In the genomic region with DNA sequence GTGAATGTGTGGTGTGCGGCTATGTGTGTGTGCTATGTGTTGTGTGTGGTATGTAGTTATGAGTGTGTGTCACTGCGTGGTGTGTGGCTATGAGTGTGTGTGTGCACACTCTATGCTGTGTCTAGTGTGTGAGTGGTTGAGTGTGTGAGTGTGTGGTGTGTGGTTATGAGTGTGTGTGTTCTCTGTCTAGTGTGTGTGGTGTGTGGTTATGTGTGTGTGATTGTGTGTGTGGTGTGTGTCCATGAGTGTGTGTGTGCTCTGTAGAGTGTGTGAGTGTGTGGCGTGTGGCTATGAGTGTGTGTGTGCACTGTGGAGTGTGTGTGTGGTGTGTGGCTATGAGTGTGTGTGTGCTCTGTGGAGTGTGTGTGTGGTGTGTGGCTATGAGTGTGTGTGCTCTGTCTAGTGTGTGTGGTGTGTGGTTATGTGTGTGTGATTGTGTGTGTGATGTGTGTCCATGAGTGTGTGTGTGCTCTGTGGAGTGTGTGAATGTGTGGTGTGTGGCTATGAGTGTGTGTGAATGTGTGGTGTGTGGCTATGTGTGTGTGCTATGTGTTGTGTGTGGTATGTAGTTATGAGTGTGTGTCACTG, we compare ENCODE assay signal across 20 cellular contexts. TPM values are rescaled to one million over a fixed set of nuclear protein-coding genes. Genes with fewer than 3 reads are reported as not detected.
DNase-seq lines count a peak whose midpoint lies in the region; ATAC-seq and TF ChIP-seq lines count a peak whose summit lies in the region.
"Had no signal": no experiment of that assay in that cellular context is flagged by ENCODE, and none has a peak within 500 bp of the region (broad histone marks: within the 10 kb centered on the region; RNA-seq: fewer than 3 reads in every experiment).

No MANE protein-coding gene starts in this region.

- no peaks in the 10 kb centered on the region for H3K9me3 ChIP-seq in right atrium auricular region
- H3K9me3 ChIP-seq in OCI-LY3 (ENCODE audit: insufficient read depth, low read length), result no peaks in the 10 kb centered on the region
- H3K9me3 ChIP-seq in lower lobe of right lung, result no peaks in the 10 kb centered on the region

- no peaks in the 10 kb centered on the region for H3K36me3 ChIP-seq in right atrium auricular region
- no peaks in the 10 kb centered on the region for H3K36me3 ChIP-seq in OCI-LY3 (replicated peaks; ENCODE audit: low read depth, low read length)
- H3K36me3 ChIP-seq in lower lobe of right lung, result no peaks in the 10 kb centered on the region

- DNase-seq in Right ventricle myocardium superior (no peak), right atrium auricular region (ENCODE audit: low spot score) (no peak), lower lobe of right lung (no peak), amniotic stem cell (lab: John Stamatoyannopoulos, UW) (no peak), mesothelial cell of epicardium (ENCODE audit: low spot score in 2 of 2, unreplicated experiment in 2 of 2) (no peak), NCI-H2107 (lab: John Stamatoyannopoulos, UW) (no peak), occipital lobe (lab: John Stamatoyannopoulos, UW) (no peak)
- DNase-seq: activated T-cell treated with anti-CD3 and anti-CD28 coated beads, Interleukin-2, amount 50 U/mL, for 24 hours; endodermal cell; foreskin melanocyte; GF-D8; mammary epithelial cell; NCI-H1694 treated with DMSO at 0.1 percent for 48 hours; NCI-H510A treated with DMSO at 0.1 percent for 48 hours; PC-3 had no signal

- ATAC-seq in Right ventricle myocardium superior (ENCODE audit: poor library complexity) (peak; percentile 14), lower lobe of right lung (peak; percentile 13 to 51)
- ATAC-seq: PC-3 had no signal

- H3K27ac Mint-ChIP-seq in mesothelial cell of epicardium, result no peak overlapping the region
- H3K27ac Mint-ChIP-seq: activated naive CD8-positive, alpha-beta T cell treated with anti-CD3 and anti-CD28 coated beads, Interleukin-2, amount 50 U/mL, for 24 hours; activated T-cell treated with anti-CD3 and anti-CD28 coated beads, Interleukin-2, amount 50 U/mL, for 24 hours; endodermal cell had no signal

- intact Hi-C loops in Right ventricle myocardium superior (cut with DNase I), result no loop called here
- intact Hi-C loops in lower lobe of right lung (cut with DNase I), result no loop called here

- no peaks in the 10 kb centered on the region for H4K20me1 ChIP-seq in OCI-LY3 (ENCODE audit: insufficient read depth, low read length)

- no peak overlapping the region for H2AFZ ChIP-seq in OCI-LY3 (ENCODE audit: low read depth, low read length)

- H3K27ac ChIP-seq in right atrium auricular region, result no peak overlapping the region
- peak overlapping the region; percentile 97 for H3K27ac ChIP-seq in OCI-LY3 (ENCODE audit: low read length)
- H3K27ac ChIP-seq in lower lobe of right lung, result no peak overlapping the region

- H3K9ac ChIP-seq in OCI-LY3 (ENCODE audit: low read length), result peak overlapping the region; percentile 90

- no peaks in the 10 kb centered on the region for H3K4me1 Mint-ChIP-seq in mesothelial cell of epicardium
- H3K4me1 Mint-ChIP-seq: endodermal cell had no signal

- TF ChIP-seq CTCF in right atrium auricular region (IDR thresholded peaks at IDR 0.05), result no peak
- no peak for TF ChIP-seq CTCF in OCI-LY3 (IDR thresholded peaks at IDR 0.05; ENCODE audit: low read depth, low read length)
- TF ChIP-seq CTCF in lower lobe of right lung (IDR thresholded peaks at IDR 0.05), result no peak
- TF ChIP-seq CTCF in mesothelial cell of epicardium (IDR thresholded peaks at IDR 0.05; ENCODE audit: unreplicated experiment), result no peak

- H3K79me2 ChIP-seq in OCI-LY3 (ENCODE audit: low read length), result peaks cover 18% of the 10 kb centered on the region

- H3K36me3 Mint-ChIP-seq in mesothelial cell of epicardium, result no peaks in the 10 kb centered on the region

- H3K27me3 Mint-ChIP-seq in mesothelial cell of epicardium (ENCODE audit: low read depth), result peaks cover 5% of the 10 kb centered on the region
- H3K27me3 Mint-ChIP-seq: activated naive CD8-positive, alpha-beta T cell treated with anti-CD3 and anti-CD28 coated beads, Interleukin-2, amount 50 U/mL, for 24 hours; activated T-cell treated with anti-CD3 and anti-CD28 coated beads, Interleukin-2, amount 50 U/mL, for 24 hours; central memory CD8-positive, alpha-beta T cell had no signal

- H3K9me3 Mint-ChIP-seq in mesothelial cell of epicardium, result no peaks in the 10 kb centered on the region
- H3K9me3 Mint-ChIP-seq: activated naive CD8-positive, alpha-beta T cell treated with anti-CD3 and anti-CD28 coated beads, Interleukin-2, amount 50 U/mL, for 24 hours; activated T-cell treated with anti-CD3 and anti-CD28 coated beads, Interleukin-2, amount 50 U/mL, for 24 hours; central memory CD8-positive, alpha-beta T cell; endodermal cell had no signal

- H3K4me1 ChIP-seq in right atrium auricular region (peaks cover 0 to 4% of the 10 kb centered on the region in 2 donors), OCI-LY3 (ENCODE audit: low read length) (peaks cover 85% of the 10 kb centered on the region), lower lobe of right lung (peaks cover 42% of the 10 kb centered on the region)

- H3K4me2 ChIP-seq in OCI-LY3 (ENCODE audit: low read length), result peak overlapping the region; percentile 90

- H3K4me3 ChIP-seq in right atrium auricular region, result no peak overlapping the region
- peak overlapping the region; percentile 73 for H3K4me3 ChIP-seq in OCI-LY3 (ENCODE audit: low read length)
- H3K4me3 ChIP-seq in lower lobe of right lung, result no peak overlapping the region

- H3K27me3 ChIP-seq in right atrium auricular region (no peaks in the 10 kb centered on the region), OCI-LY3 (ENCODE audit: low read depth, low read length) (no peaks in the 10 kb centered on the region), lower lobe of right lung (ENCODE audit: low read depth) (no peaks in the 10 kb centered on the region)

- H3K4me3 Mint-ChIP-seq in mesothelial cell of epicardium, result no peak overlapping the region
- H3K4me3 Mint-ChIP-seq: activated naive CD8-positive, alpha-beta T cell treated with anti-CD3 and anti-CD28 coated beads, Interleukin-2, amount 50 U/mL, for 24 hours; activated T-cell treated with anti-CD3 and anti-CD28 coated beads, Interleukin-2, amount 50 U/mL, for 24 hours; central memory CD8-positive, alpha-beta T cell; endodermal cell had no signal

RNA-seq across cellular contexts. Expression of a gene that starts 2.3 kb away (rescaled TPM):
- total RNA-seq in Right ventricle myocardium superior, result 3.2 TPM
- total RNA-seq in right atrium auricular region, result 1 to 10 TPM; 1.3 to 5.0 TPM
- total RNA-seq in lower lobe of right lung, result 6.8 TPM
- total RNA-seq in mesothelial cell of epicardium, result not detected in 3 replicates
- total RNA-seq in occipital lobe, result 0.47 TPM
- total RNA-seq: A673, endodermal cell had no signal

RNA-seq across cellular contexts. Expression of a gene that starts 22.2 kb away (rescaled TPM):
- total RNA-seq in Right ventricle myocardium superior (0.13 TPM), right atrium auricular region (not detected), lower lobe of right lung (813 TPM), mesothelial cell of epicardium (not detected in 3 replicates), occipital lobe (not detected)
- total RNA-seq: A673, endodermal cell, PC-3 had no signal

RNA-seq across cellular contexts. Expression of a gene that starts 26.8 kb away (rescaled TPM):
- total RNA-seq in Right ventricle myocardium superior (not detected), right atrium auricular region (1 to 10 TPM in 1 of 2 donors, not detected in 1; 1.1 TPM), lower lobe of right lung (not detected), mesothelial cell of epicardium (not detected in 3 replicates), occipital lobe (not detected)
- total RNA-seq: A673, endodermal cell, mammary epithelial cell, temporal lobe had no signal

RNA-seq across cellular contexts. Expression of a gene that starts 46.2 kb away (rescaled TPM):
- total RNA-seq in Right ventricle myocardium superior, result not detected
- total RNA-seq in right atrium auricular region, result not detected
- total RNA-seq in lower lobe of right lung, result not detected
- total RNA-seq in mesothelial cell of epicardium, result not detected in 3 replicates
- not detected for total RNA-seq in occipital lobe
- total RNA-seq: A673, endodermal cell, mammary epithelial cell, PC-3, temporal lobe had no signal

RNA-seq across cellular contexts. Expression of a gene that starts 58.6 kb away (rescaled TPM):
- total RNA-seq in Right ventricle myocardium superior, result not detected
- under 1 TPM in 1 of 2 donors, not detected in 1; 0.20 TPM for total RNA-seq in right atrium auricular region
- total RNA-seq in lower lobe of right lung, result not detected
- not detected in 3 replicates for total RNA-seq in mesothelial cell of epicardium
- total RNA-seq in occipital lobe, result 0.47 TPM
- total RNA-seq: A673, endodermal cell, mammary epithelial cell, PC-3, temporal lobe had no signal

Comparison
In these comparisons a context has a peak if more than half of its experiments do, and no peak if none do; other contexts are left out.
1. RNA of a gene that starts 22.2 kb away (total RNA-seq): 813 TPM in lower lobe of right lung (single experiment); 0.13 TPM in Right ventricle myocardium superior (single experiment), not detected in right atrium auricular region, not detected in mesothelial cell of epicardium and not detected in occipital lobe (single experiment); every median in the first group is over 100 times any median in the second.